1 cellular context compared by ENCODE assay signal in the genomic region with DNA sequence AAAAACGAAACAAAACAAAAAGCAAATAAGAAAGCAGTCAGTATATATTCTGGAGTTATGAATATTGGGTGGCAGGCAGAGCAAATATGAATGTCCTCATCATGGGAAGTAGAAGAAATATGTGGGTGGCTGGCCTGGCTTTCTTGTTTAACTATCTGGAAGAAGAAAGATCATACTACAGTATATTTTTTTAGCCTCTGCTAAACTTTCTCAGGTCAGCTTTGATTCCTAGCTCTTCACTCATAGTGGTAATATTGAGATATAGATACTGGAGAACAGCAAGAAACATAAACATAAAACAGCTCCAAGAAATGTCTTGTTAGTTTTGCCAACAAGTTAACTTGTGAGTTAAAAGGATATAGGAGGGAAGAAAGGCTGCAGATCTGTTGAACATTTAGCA.
TF ChIP-seq lines count a peak whose summit lies in the region.

No MANE protein-coding gene starts in this region.

TF ChIP-seq in GM23338, 12 proteins besides CTCF, POLR2A, EP300 and RAD21 (continued from another document):
- TF ChIP-seq, protein P1, sequence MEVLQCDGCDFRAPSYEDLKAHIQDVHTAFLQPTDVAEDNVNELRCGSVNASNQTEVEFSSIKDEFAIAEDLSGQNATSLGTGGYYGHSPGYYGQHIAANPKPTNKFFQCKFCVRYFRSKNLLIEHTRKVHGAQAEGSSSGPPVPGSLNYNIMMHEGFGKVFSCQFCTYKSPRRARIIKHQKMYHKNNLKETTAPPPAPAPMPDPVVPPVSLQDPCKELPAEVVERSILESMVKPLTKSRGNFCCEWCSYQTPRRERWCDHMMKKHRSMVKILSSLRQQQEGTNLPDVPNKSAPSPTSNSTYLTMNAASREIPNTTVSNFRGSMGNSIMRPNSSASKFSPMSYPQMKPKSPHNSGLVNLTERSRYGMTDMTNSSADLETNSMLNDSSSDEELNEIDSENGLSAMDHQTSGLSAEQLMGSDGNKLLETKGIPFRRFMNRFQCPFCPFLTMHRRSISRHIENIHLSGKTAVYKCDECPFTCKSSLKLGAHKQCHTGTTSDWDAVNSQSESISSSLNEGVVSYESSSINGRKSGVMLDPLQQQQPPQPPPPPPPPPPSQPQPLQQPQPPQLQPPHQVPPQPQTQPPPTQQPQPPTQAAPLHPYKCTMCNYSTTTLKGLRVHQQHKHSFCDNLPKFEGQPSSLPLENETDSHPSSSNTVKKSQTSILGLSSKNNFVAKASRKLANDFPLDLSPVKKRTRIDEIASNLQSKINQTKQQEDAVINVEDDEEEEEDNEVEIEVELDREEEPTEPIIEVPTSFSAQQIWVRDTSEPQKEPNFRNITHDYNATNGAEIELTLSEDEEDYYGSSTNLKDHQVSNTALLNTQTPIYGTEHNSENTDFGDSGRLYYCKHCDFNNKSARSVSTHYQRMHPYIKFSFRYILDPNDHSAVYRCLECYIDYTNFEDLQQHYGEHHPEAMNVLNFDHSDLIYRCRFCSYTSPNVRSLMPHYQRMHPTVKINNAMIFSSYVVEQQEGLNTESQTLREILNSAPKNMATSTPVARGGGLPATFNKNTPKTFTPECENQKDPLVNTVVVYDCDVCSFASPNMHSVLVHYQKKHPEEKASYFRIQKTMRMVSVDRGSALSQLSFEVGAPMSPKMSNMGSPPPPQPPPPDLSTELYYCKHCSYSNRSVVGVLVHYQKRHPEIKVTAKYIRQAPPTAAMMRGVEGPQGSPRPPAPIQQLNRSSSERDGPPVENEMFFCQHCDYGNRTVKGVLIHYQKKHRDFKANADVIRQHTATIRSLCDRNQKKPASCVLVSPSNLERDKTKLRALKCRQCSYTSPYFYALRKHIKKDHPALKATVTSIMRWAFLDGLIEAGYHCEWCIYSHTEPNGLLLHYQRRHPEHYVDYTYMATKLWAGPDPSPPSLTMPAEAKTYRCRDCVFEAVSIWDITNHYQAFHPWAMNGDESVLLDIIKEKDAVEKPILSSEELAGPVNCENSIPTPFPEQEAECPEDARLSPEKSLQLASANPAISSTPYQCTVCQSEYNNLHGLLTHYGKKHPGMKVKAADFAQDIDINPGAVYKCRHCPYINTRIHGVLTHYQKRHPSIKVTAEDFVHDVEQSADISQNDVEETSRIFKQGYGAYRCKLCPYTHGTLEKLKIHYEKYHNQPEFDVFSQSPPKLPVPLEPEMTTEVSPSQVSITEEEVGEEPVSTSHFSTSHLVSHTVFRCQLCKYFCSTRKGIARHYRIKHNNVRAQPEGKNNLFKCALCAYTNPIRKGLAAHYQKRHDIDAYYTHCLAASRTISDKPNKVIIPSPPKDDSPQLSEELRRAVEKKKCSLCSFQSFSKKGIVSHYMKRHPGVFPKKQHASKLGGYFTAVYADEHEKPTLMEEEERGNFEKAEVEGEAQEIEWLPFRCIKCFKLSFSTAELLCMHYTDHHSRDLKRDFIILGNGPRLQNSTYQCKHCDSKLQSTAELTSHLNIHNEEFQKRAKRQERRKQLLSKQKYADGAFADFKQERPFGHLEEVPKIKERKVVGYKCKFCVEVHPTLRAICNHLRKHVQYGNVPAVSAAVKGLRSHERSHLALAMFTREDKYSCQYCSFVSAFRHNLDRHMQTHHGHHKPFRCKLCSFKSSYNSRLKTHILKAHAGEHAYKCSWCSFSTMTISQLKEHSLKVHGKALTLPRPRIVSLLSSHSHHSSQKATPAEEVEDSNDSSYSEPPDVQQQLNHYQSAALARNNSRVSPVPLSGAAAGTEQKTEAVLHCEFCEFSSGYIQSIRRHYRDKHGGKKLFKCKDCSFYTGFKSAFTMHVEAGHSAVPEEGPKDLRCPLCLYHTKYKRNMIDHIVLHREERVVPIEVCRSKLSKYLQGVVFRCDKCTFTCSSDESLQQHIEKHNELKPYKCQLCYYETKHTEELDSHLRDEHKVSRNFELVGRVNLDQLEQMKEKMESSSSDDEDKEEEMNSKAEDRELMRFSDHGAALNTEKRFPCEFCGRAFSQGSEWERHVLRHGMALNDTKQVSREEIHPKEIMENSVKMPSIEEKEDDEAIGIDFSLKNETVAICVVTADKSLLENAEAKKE (CRISPR knock-in tag; IDR thresholded peaks at IDR 0.05) = no peak
- no peak for TF ChIP-seq STAT1 (IDR thresholded peaks at IDR 0.05; ENCODE audit: unreplicated experiment)
- no peak for TF ChIP-seq JUNB (IDR thresholded peaks at IDR 0.05; ENCODE audit: unreplicated experiment)
